8 cellular contexts compared by ENCODE assay signal in the genomic region with DNA sequence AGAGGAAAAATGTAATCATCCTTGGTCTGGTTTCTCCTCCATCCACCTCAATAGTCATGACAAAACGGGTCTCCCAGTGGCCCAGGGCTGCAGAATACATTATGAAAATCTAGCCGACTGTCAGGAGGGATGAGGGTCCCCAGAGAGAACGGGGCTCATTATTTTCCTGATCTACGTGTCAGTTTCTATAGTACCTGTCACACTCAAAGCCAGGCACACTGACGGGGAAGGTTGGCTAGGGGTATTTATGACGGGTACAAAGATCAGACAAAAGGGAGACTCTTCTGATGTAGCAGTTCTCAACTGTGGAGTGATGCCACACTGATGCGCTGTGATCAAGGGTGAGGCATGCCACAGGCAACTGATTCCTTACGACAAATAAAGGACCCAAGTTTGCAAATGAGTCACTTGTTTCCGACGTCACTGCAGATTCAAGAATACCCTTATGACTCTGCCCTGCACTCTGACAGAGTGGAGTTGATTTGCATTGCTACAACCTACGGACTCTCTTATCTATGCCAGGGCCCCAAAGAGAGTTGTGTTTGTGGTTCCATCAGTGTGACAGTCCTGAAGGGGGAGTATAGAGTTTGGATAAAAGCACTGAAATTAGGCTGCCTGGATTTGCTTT.
A peak's percentile ranks its signal among the peaks of the same experiment; 100 is the strongest.
DNase-seq lines count a peak whose midpoint lies in the region; ATAC-seq and TF ChIP-seq lines count a peak whose summit lies in the region.

No MANE protein-coding gene starts in this region.

- no peaks in the 10 kb centered on the region for H3K36me3 Mint-ChIP-seq in neural progenitor cell

- H2AFZ ChIP-seq in neural progenitor cell (replicated peaks), result no peak overlapping the region

- H3K9ac ChIP-seq in neural progenitor cell, result no peak overlapping the region

- peaks cover 27% of the 10 kb centered on the region for H3K4me1 ChIP-seq in neural progenitor cell

- H3F3A ChIP-seq in neural progenitor cell (ENCODE audit: low read depth), result peaks cover 12% of the 10 kb centered on the region

- H3K27me3 ChIP-seq in neural progenitor cell, result no peaks in the 10 kb centered on the region

- no peaks in the 10 kb centered on the region for H3K9me3 Mint-ChIP-seq in neural progenitor cell

- H3K9me3 ChIP-seq in neural progenitor cell (ENCODE audit: low read depth), result no peaks in the 10 kb centered on the region

- peaks cover 4% of the 10 kb centered on the region for H3K27me3 Mint-ChIP-seq in neural progenitor cell (ENCODE audit: insufficient read depth, low read depth)

- no peak overlapping the region for H3K4me2 ChIP-seq in neural progenitor cell

- no peaks in the 10 kb centered on the region for H3K36me3 ChIP-seq in neural progenitor cell

- peaks cover 70% of the 10 kb centered on the region for H3K4me1 Mint-ChIP-seq in neural progenitor cell

- H3K27ac Mint-ChIP-seq in neural progenitor cell, result peak overlapping the region; percentile 5

- no peaks in the 10 kb centered on the region for H4K20me1 ChIP-seq in neural progenitor cell (ENCODE audit: low read depth)

- H3K4me3 ChIP-seq in neural progenitor cell, result no peak overlapping the region

- ATAC-seq in GM18867 (IDR thresholded peaks at IDR 0.05; ENCODE audit: unreplicated experiment) (peak; percentile 97), GM21528 (IDR thresholded peaks at IDR 0.05; ENCODE audit: low FRiP score, unreplicated experiment) (peak; percentile 86), HG03469 (IDR thresholded peaks at IDR 0.05; ENCODE audit: unreplicated experiment) (peak; percentile 93), Right ventricle myocardium superior (ENCODE audit: poor library complexity) (no peak), left cardiac atrium (no peak)

- TF ChIP-seq CTCF in neural progenitor cell (IDR thresholded peaks at IDR 0.05), result no peak

- no peak overlapping the region for H3K27ac ChIP-seq in neural progenitor cell

- DNase-seq in neural progenitor cell (ENCODE audit: low spot score), result no peak
- DNase-seq in Right ventricle myocardium superior, result no peak
- DNase-seq in epidermal melanocyte (ENCODE audit: insufficient read length, low spot score), result no peak
- DNase-seq in cerebellar cortex (ENCODE audit: low spot score), result no peak
- no peak for DNase-seq in left cardiac atrium

- no peaks in the 10 kb centered on the region for H3K79me2 ChIP-seq in neural progenitor cell (ENCODE audit: low read depth)

- intact Hi-C loops in Right ventricle myocardium superior (cut with DNase I) (no loop called here), left cardiac atrium (cut with DNase I) (no loop called here)

- H3K4me3 Mint-ChIP-seq in neural progenitor cell, result no peak overlapping the region

Comparison
In these comparisons a context has a peak if more than half of its experiments do, and no peak if none do; other contexts are left out.
1. ATAC-seq: peak in GM18867 (single experiment), GM21528 (single experiment) and HG03469 (single experiment); none in Right ventricle myocardium superior (single experiment) and left cardiac atrium (0 of 2).